ENCODE assay signal across 19 cellular contexts in genomic region chr14:45743884-45744283, GRCh38.
DNase-seq lines count a peak whose midpoint lies in the region; ATAC-seq and TF ChIP-seq lines count a peak whose summit lies in the region.
"Had no signal": no experiment of that assay in that cellular context is flagged by ENCODE, and none has a peak within 500 bp of the region (broad histone marks: within the 10 kb centered on the region; RNA-seq: fewer than 3 reads in every experiment).

No MANE protein-coding gene starts in this region.

- no peaks in the 10 kb centered on the region for H3K4me1 Mint-ChIP-seq in endothelial cell (ENCODE audit: unreplicated experiment)
- H3K4me1 Mint-ChIP-seq: CD4-positive, CD25-positive, alpha-beta regulatory T cell; H9 had no signal

- H3K27ac ChIP-seq in SJSA1 = no peak overlapping the region
- H3K27ac ChIP-seq in right lobe of liver = no peak overlapping the region
- H3K27ac ChIP-seq: HL-60 had no signal

- H3K36me3 ChIP-seq in SJSA1 = no peaks in the 10 kb centered on the region
- H3K36me3 ChIP-seq in right lobe of liver = no peaks in the 10 kb centered on the region

- H3K4me3 ChIP-seq in SJSA1 (no peak overlapping the region), right lobe of liver (no peak overlapping the region)

- H3K36me3 Mint-ChIP-seq in endothelial cell (ENCODE audit: low read depth, unreplicated experiment) = no peaks in the 10 kb centered on the region
- H3K36me3 Mint-ChIP-seq: CD4-positive, CD25-positive, alpha-beta regulatory T cell had no signal

- TF ChIP-seq CTCF in endothelial cell (IDR thresholded peaks at IDR 0.05; ENCODE audit: unreplicated experiment) (no peak), right lobe of liver (IDR thresholded peaks at IDR 0.05) (no peak)

- no peaks in the 10 kb centered on the region for H3K27me3 ChIP-seq in SJSA1 (replicated peaks)
- H3K27me3 ChIP-seq in right lobe of liver = no peaks in the 10 kb centered on the region

- ATAC-seq in right lobe of liver = no peak
- ATAC-seq: PC-3 had no signal

- WGBS in right lobe of liver (ENCODE audit: insufficient coverage, low coverage, low lambda C conversion rate, missing lambda C conversion rate) = 61% methylated on average over 5 of the region's 5 CpGs

- intact Hi-C loops in right lobe of liver (cut with DNase I) = no loop called here

- no peak overlapping the region for H3K27ac Mint-ChIP-seq in endothelial cell (ENCODE audit: unreplicated experiment)
- H3K27ac Mint-ChIP-seq: CD4-positive, CD25-positive, alpha-beta regulatory T cell; H9 had no signal

- H3K4me1 ChIP-seq in SJSA1 (replicated peaks) = no peaks in the 10 kb centered on the region; the same call in 1 of the 2 replicates
- no peaks in the 10 kb centered on the region for H3K4me1 ChIP-seq in right lobe of liver

- TF ChIP-seq POLR2A in right lobe of liver (IDR thresholded peaks at IDR 0.05) = no peak

- no peaks in the 10 kb centered on the region for H3K9me3 ChIP-seq in SJSA1 (replicated peaks)
- H3K9me3 ChIP-seq in right lobe of liver = no peaks in the 10 kb centered on the region

- DNase-seq in M059J (ENCODE audit: low read depth) = peak; percentile 75
- peak; percentile 20 to 42 for DNase-seq in SJSA1 (ENCODE audit: low read depth in 1 of 2, low spot score in 2 of 2)
- peak; percentile 9 for DNase-seq in kidney glomerular epithelial cell (lab: John Stamatoyannopoulos, UW)
- no peak for DNase-seq in endothelial cell (ENCODE audit: low spot score)
- DNase-seq in NCI-H1694 treated with DMSO at 0.1 percent for 48 hours (lab: John Stamatoyannopoulos, UW) = no peak
- DNase-seq in inferior parietal cortex (ENCODE audit: extremely low spot score) = no peak
- no peak for DNase-seq in right lobe of liver
- DNase-seq: CD4-positive, CD25-positive, alpha-beta regulatory T cell; EL; GF-D8; H9; KBM-7; NCI-H1417; NCI-H187; NCI-H446 treated with DMSO at 0.1 percent for 48 hours; NCI-H526 treated with DMSO at 0.1 percent for 48 hours; PC-3; SHP77 treated with DMSO at 0.1 percent for 48 hours had no signal

- H3K27me3 Mint-ChIP-seq in endothelial cell (ENCODE audit: unreplicated experiment) = no peaks in the 10 kb centered on the region
- H3K27me3 Mint-ChIP-seq: CD4-positive, CD25-positive, alpha-beta regulatory T cell had no signal

- H3K9me3 Mint-ChIP-seq in endothelial cell (ENCODE audit: unreplicated experiment) = no peaks in the 10 kb centered on the region
- H3K9me3 Mint-ChIP-seq: H9 had no signal

- no peak overlapping the region for H3K4me3 Mint-ChIP-seq in endothelial cell (ENCODE audit: unreplicated experiment)
- H3K4me3 Mint-ChIP-seq: CD4-positive, CD25-positive, alpha-beta regulatory T cell; H9 had no signal

Comparison
In these comparisons a context has a peak if more than half of its experiments do, and no peak if none do; other contexts are left out.
1. DNase-seq: peak in M059J (single experiment), SJSA1 (2 of 2) and kidney glomerular epithelial cell (single experiment); none in endothelial cell (single experiment), NCI-H1694 treated with DMSO at 0.1 percent for 48 hours (single experiment), inferior parietal cortex (single experiment) and right lobe of liver (0 of 3).